In the genomic region with DNA sequence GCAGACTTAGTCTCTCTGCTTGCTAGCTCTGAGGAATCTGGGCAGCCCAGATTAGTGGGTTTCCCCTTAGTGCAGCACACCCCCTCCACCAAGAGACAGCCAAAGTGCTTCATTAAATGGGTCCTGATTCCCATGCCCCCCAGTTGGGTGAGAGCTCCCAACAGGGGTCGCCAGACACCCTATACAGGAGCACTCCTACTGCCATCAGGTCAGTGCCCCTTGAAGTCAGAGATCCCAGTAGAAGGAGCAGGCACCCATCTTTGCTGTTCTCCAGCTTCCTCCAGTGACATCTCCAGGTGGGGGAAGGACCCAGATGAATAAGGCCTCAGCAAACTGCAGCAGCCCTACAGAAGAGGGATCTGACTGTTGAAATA, we compare ENCODE assay signal across 14 cellular contexts. TPM values are rescaled to one million over a fixed set of nuclear protein-coding genes. Genes with fewer than 3 reads are reported as not detected.
DNase-seq lines count a peak whose midpoint lies in the region; ATAC-seq and TF ChIP-seq lines count a peak whose summit lies in the region.
"Had no signal": no experiment of that assay in that cellular context is flagged by ENCODE, and none has a peak within 500 bp of the region (broad histone marks: within the 10 kb centered on the region; RNA-seq: fewer than 3 reads in every experiment).

No MANE protein-coding gene starts in this region.

- peaks cover 5% of the 10 kb centered on the region for H3K27me3 ChIP-seq in brain microvascular endothelial cell (replicated peaks)

- no peak overlapping the region for H3K4me3 ChIP-seq in brain microvascular endothelial cell (ENCODE audit: low read depth, low read length)

- TF ChIP-seq CTCF in glutamatergic neuron (IDR thresholded peaks at IDR 0.05; ENCODE audit: partially characterized antibody, unreplicated experiment): no peak
- no peak for TF ChIP-seq CTCF in brain microvascular endothelial cell (IDR thresholded peaks at IDR 0.05; ENCODE audit: low read depth, low read length, missing control alignments)

- peaks cover 23% of the 10 kb centered on the region for H3K9me3 Mint-ChIP-seq in glutamatergic neuron (ENCODE audit: unreplicated experiment)

- H3K27ac Mint-ChIP-seq in glutamatergic neuron (ENCODE audit: unreplicated experiment): peak overlapping the region; percentile 98
- H3K27ac Mint-ChIP-seq: IgD-negative memory B cell had no signal

- DNase-seq in NCI-H82 (lab: John Stamatoyannopoulos, UW) (peak; percentile 50), NCI-H82 treated with DMSO at 0.1 percent for 48 hours (lab: John Stamatoyannopoulos, UW; ENCODE audit: unreplicated experiment) (no peak), NCI-H69 (lab: John Stamatoyannopoulos, UW) (peak; percentile 33), glutamatergic neuron (no peak), brain microvascular endothelial cell (no peak), NOMO-1 (lab: John Stamatoyannopoulos, UW; ENCODE audit: unreplicated experiment in 2 of 2) (no peak), T-helper 2 cell (no peak)
- DNase-seq: C1 segment of cervical spinal cord, DMS153, NCI-H748 treated with DMSO at 0.1 percent for 48 hours had no signal

- peaks cover 12% of the 10 kb centered on the region for H3K27me3 Mint-ChIP-seq in glutamatergic neuron (ENCODE audit: unreplicated experiment)

- H3K4me1 Mint-ChIP-seq in glutamatergic neuron (ENCODE audit: low read depth, unreplicated experiment): peaks cover 45% of the 10 kb centered on the region
- H3K4me1 Mint-ChIP-seq: IgD-negative memory B cell had no signal

- no peak for ATAC-seq in GM18502 (IDR thresholded peaks at IDR 0.05; ENCODE audit: poor library complexity, unreplicated experiment)
- ATAC-seq: Panc1 had no signal

- no peak overlapping the region for H3K27ac ChIP-seq in brain microvascular endothelial cell

- H3K36me3 Mint-ChIP-seq in glutamatergic neuron (ENCODE audit: unreplicated experiment): peaks cover 30% of the 10 kb centered on the region

- H3K4me3 Mint-ChIP-seq in glutamatergic neuron (ENCODE audit: unreplicated experiment): peak overlapping the region; percentile 61
- H3K4me3 Mint-ChIP-seq: IgD-negative memory B cell had no signal

- no peaks in the 10 kb centered on the region for H3K36me3 ChIP-seq in brain microvascular endothelial cell (replicated peaks)

- in situ Hi-C loops in brain microvascular endothelial cell (cut with HindIII; ENCODE audit: low pct_ligation_motif_present, low sequenced_read_pairs): no loop called here

RNA-seq across cellular contexts. Expression of a gene that starts 36.7 kb away (rescaled TPM):
- 552 TPM for total RNA-seq in glutamatergic neuron (ENCODE audit: unreplicated experiment)
- total RNA-seq: HT-29 had no signal

Comparison
In these comparisons a context has a peak if more than half of its experiments do, and no peak if none do; other contexts are left out.
1. DNase-seq: peak in NCI-H82 (single experiment) and NCI-H69 (single experiment); none in NCI-H82 treated with DMSO at 0.1 percent for 48 hours (single experiment), glutamatergic neuron (single experiment), brain microvascular endothelial cell (single experiment), NOMO-1 (0 of 2) and T-helper 2 cell (0 of 5).